Comparison of ENCODE assay signal across 1 cellular context in the genomic region with DNA sequence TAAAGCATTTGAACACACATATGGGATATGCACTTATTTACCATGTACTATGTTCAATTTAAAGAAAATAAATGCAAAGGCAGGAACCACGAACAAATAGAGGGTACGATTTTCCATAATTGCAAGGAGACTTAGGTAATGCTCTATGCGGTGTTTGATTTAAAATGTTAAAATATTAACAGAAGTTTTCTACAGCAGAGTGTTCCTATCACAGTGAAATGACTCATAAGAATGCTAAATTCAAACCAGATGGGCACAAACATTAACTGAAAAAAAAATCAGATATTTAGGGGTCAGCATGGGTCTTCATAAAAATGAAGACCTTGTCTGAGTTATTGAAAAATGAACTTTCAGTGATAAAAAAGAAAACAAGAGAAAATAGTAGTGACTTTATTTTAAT.
TF ChIP-seq lines count a peak whose summit lies in the region.

No MANE protein-coding gene starts in this region.

TF ChIP-seq in H1, 55 proteins besides CTCF, POLR2A, EP300 and RAD21:
- TF ChIP-seq SP4 (IDR thresholded peaks at IDR 0.05; ENCODE audit: low read length) = no peak
- no peak for TF ChIP-seq HDAC6 (IDR thresholded peaks at IDR 0.05; ENCODE audit: low read depth, low read length)
- TF ChIP-seq SP2 (IDR thresholded peaks at IDR 0.05; ENCODE audit: low read length) = no peak
- no peak for TF ChIP-seq ATF3 (IDR thresholded peaks at IDR 0.05; ENCODE audit: insufficient read depth, low read depth, low read length)
- TF ChIP-seq BRCA1 (IDR thresholded peaks at IDR 0.05; ENCODE audit: low read depth, low read length) = no peak
